Comparison of ENCODE assay signal across 15 cellular contexts in the genomic region with DNA sequence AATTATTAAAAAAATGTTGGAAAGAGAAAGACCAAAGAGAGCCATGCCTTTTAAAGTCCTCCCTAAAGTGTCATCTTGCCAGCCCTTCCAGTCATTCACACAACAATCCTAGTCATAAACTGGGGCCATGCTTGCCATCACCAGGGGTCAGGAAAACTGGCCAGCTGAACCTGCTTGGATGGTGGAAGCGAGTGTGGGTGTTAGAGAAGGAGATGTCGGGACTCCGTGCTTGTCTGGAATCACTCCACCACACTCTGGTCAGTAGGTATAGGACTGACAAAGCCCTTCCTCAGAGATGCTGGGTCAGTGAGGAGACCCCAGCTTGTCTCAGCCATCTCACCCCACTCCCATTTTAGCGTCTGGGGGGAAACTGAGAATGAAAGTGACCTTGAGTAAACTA. TPM values are rescaled to one million over a fixed set of nuclear protein-coding genes. Genes with fewer than 3 reads are reported as not detected.
DNase-seq lines count a peak whose midpoint lies in the region; ATAC-seq and TF ChIP-seq lines count a peak whose summit lies in the region.
"Had no signal": no experiment of that assay in that cellular context is flagged by ENCODE, and none has a peak within 500 bp of the region (broad histone marks: within the 10 kb centered on the region; RNA-seq: fewer than 3 reads in every experiment).

No MANE protein-coding gene starts in this region.

- H3K36me3 ChIP-seq in cardiac muscle cell (no peaks in the 10 kb centered on the region), rectal smooth muscle tissue (ENCODE audit: control insufficient read depth, insufficient read depth, low read length) (no peaks in the 10 kb centered on the region), H7 (replicated peaks; ENCODE audit: control insufficient read depth, insufficient read depth, low read length) (no peaks in the 10 kb centered on the region), tibial nerve (no peaks in the 10 kb centered on the region)
- H3K36me3 ChIP-seq: ovary, thyroid gland had no signal

- H3K27me3 ChIP-seq in cardiac muscle cell, result peaks cover 15% of the 10 kb centered on the region
- H3K27me3 ChIP-seq in rectal smooth muscle tissue (ENCODE audit: control insufficient read depth, insufficient read depth, low read length), result peaks cover 2% of the 10 kb centered on the region
- peaks cover 14% of the 10 kb centered on the region for H3K27me3 ChIP-seq in H7 (ENCODE audit: control insufficient read depth, insufficient read depth, low read length)
- H3K27me3 ChIP-seq in tibial nerve, result peaks cover 0 to 49% of the 10 kb centered on the region in 2 donors
- H3K27me3 ChIP-seq: ovary, thyroid gland had no signal

- H3K9me3 ChIP-seq in cardiac muscle cell (ENCODE audit: low read depth), result no peaks in the 10 kb centered on the region
- H3K9me3 ChIP-seq in tibial nerve, result no peaks in the 10 kb centered on the region
- H3K9me3 ChIP-seq: ovary, thyroid gland had no signal

- no peak for TF ChIP-seq EP300 in tibial nerve (IDR thresholded peaks at IDR 0.05)

- TF ChIP-seq POLR2A in tibial nerve (IDR thresholded peaks at IDR 0.05), result no peak

- WGBS in tibial nerve, 2 donors, result 19 to 25% methylated on average over 4 of the region's 4 CpGs

- H3K27ac ChIP-seq in cardiac muscle cell (peak overlapping the region; percentile 95), rectal smooth muscle tissue (ENCODE audit: low read depth, low read length) (peak overlapping the region; percentile 75), tibial nerve (peak overlapping the region in 2 of 4 donors; percentile 48 to 61)
- H3K27ac ChIP-seq: GM23248, ovary had no signal

- H3K4me1 ChIP-seq in cardiac muscle cell (ENCODE audit: low read depth) (peaks cover 20% of the 10 kb centered on the region), rectal smooth muscle tissue (ENCODE audit: control insufficient read depth, insufficient read depth, low read length) (peaks cover 12% of the 10 kb centered on the region), tibial nerve (peaks cover 0 to 16% (median 0%) of the 10 kb centered on the region in 4 donors)
- H3K4me1 ChIP-seq: thyroid gland had no signal

- intact Hi-C loops in cardiac septum (cut with DNase I) (no loop called here), left cardiac atrium (cut with DNase I) (no loop called here)

- no peak for TF ChIP-seq CTCF in cardiac muscle cell (IDR thresholded peaks at IDR 0.05; ENCODE audit: low read depth, low read length)
- TF ChIP-seq CTCF in tibial nerve (IDR thresholded peaks at IDR 0.05), result no peak

- peak; percentile 13 to 38 for ATAC-seq in left cardiac atrium
- ATAC-seq in HG02642 (IDR thresholded peaks at IDR 0.05; ENCODE audit: poor library complexity, unreplicated experiment), result no peak

- DNase-seq in cardiac muscle cell (ENCODE audit: low read depth in 1 of 2, low spot score in 1 of 2) (no peak), cardiac septum (ENCODE audit: low spot score) (no peak), left cardiac atrium (no peak), H7 (no peak), 8988T (no peak), tibial nerve (ENCODE audit: low spot score in 2 of 2) (no peak)
- DNase-seq: activated effector memory CD4-positive, alpha-beta T cell treated with Interleukin-2 at 50 U/mL for 16 hours; ovary; thyroid gland had no signal

- no peak overlapping the region for H3K9ac ChIP-seq in rectal smooth muscle tissue (ENCODE audit: low read length)
- H3K9ac ChIP-seq: GM23248 had no signal

- no peak overlapping the region for H3K4me3 ChIP-seq in cardiac muscle cell
- no peak overlapping the region for H3K4me3 ChIP-seq in rectal smooth muscle tissue (ENCODE audit: low read length)
- no peak overlapping the region for H3K4me3 ChIP-seq in H7 (ENCODE audit: insufficient read depth, low read depth, low read length)
- no peak overlapping the region for H3K4me3 ChIP-seq in tibial nerve
- H3K4me3 ChIP-seq: GM23248, ovary, thyroid gland had no signal

RNA-seq across cellular contexts. Expression of gene HAPLN2, which starts 3.3 kb away (rescaled TPM):
- total RNA-seq in cardiac muscle cell (7.6 and 19.0 TPM in 2 replicates), cardiac septum (0.43 TPM), left cardiac atrium (1 to 10 TPM; 1.3 to 1.9 TPM), tibial nerve (10 to 100 TPM in 2 of 4 donors, 1 to 10 TPM in 2; 1.8 to 20.3 (median 10.6) TPM)
- polyA plus RNA-seq in cardiac muscle cell, result 8.5 and 15.7 TPM in 2 replicates
- total RNA-seq in H7 (2014; rRNA removed; shearing (Covaris generic)), result 0.73 and 1.3 TPM in 2 replicates
- total RNA-seq: activated CD8-positive, alpha-beta memory T cell treated with anti-CD3 and anti-CD28 coated beads for 36 hours; GM23248; NCI-H460 had no signal
- polyA plus RNA-seq: AG04450, GM23248 had no signal

RNA-seq across cellular contexts. Expression of gene GPATCH4, which starts 14.7 kb away (rescaled TPM):
- total RNA-seq in cardiac muscle cell, result 6.0 and 14.4 TPM in 2 replicates
- 42.4 and 48.4 TPM in 2 replicates for polyA plus RNA-seq in cardiac muscle cell
- 15.5 TPM for total RNA-seq in cardiac septum
- total RNA-seq in left cardiac atrium, result 10 to 100 TPM; 14.6 to 27.0 TPM
- total RNA-seq in H7 (2014; rRNA removed; shearing (Covaris generic)), result 40.6 and 45.0 TPM in 2 replicates
- total RNA-seq in tibial nerve, result 10 to 100 TPM; 22.2 to 44.4 (median 29.6) TPM

RNA-seq across cellular contexts. Expression of gene NAXE, which starts 24.4 kb away (rescaled TPM):
- total RNA-seq in cardiac muscle cell, result 130 and 179 TPM in 2 replicates
- 154 and 166 TPM in 2 replicates for polyA plus RNA-seq in cardiac muscle cell
- total RNA-seq in cardiac septum, result 91.4 TPM
- 10 to 100 TPM; 91.6 to 95.0 TPM for total RNA-seq in left cardiac atrium
- 133 and 151 TPM in 2 replicates for total RNA-seq in H7 (2014; rRNA removed; shearing (Covaris generic))
- total RNA-seq in tibial nerve, result 100 to 1,000 TPM in 1 of 4 donors, 10 to 100 TPM in 3; 53.1 to 105 (median 82.7) TPM

RNA-seq across cellular contexts. Expression of gene BCAN, which starts 26.0 kb away (rescaled TPM):
- 0.86 and 1.2 TPM in 2 replicates for total RNA-seq in cardiac muscle cell
- 0.23 and 0.39 TPM in 2 replicates for polyA plus RNA-seq in cardiac muscle cell
- total RNA-seq in cardiac septum, result 0.16 TPM
- under 1 TPM; 0.29 to 0.47 TPM for total RNA-seq in left cardiac atrium
- 1.7 and 4.1 TPM in 2 replicates for total RNA-seq in H7 (2014; rRNA removed; shearing (Covaris generic))
- total RNA-seq in tibial nerve, result not detected
- total RNA-seq: activated CD8-positive, alpha-beta memory T cell treated with anti-CD3 and anti-CD28 coated beads for 36 hours; GM23248 had no signal
- polyA plus RNA-seq: AG04450, GM23248 had no signal

RNA-seq across cellular contexts. Expression of gene TTC24, which starts 36.4 kb away (rescaled TPM):
- 0.15 and 0.18 TPM in 2 replicates for total RNA-seq in cardiac muscle cell
- polyA plus RNA-seq in cardiac muscle cell, result 1.1 TPM in 1 of 2 replicates, not detected in the other
- total RNA-seq in cardiac septum, result not detected
- total RNA-seq in left cardiac atrium, result not detected
- 0.52 TPM in 1 of 2 replicates, not detected in the other for total RNA-seq in H7 (2014; rRNA removed; shearing (Covaris generic))
- not detected for total RNA-seq in tibial nerve
- total RNA-seq: GM23248, NCI-H460 had no signal
- polyA plus RNA-seq: AG04450, GM23248 had no signal
